1 cellular context compared by ENCODE assay signal in genomic region chr1:43358121-43358745, GRCh38.
TF ChIP-seq lines count a peak whose summit lies in the region.

No MANE protein-coding gene starts in this region.

TF ChIP-seq in HepG2, 621 proteins besides CTCF, POLR2A, EP300 and RAD21 (continued from another document):
- TF ChIP-seq ZHX2 (IDR thresholded peaks at IDR 0.05; ENCODE audit: low read depth): no peak
- 0 out of 2 replicates have a peak, but pooled peaks have one; percentile 70 for TF ChIP-seq ZHX2 (CRISPR knock-in tag; IDR thresholded peaks at IDR 0.05; ENCODE audit: borderline replicate concordance)
- 0 out of 2 replicates have a peak, but pooled peaks have one; percentile 13 for TF ChIP-seq ZNF232 (CRISPR knock-in tag; IDR thresholded peaks at IDR 0.05; ENCODE audit: borderline replicate concordance)
